8 cellular contexts compared by ENCODE assay signal in genomic region chrX:15564981-15565579, GRCh38. TPM values are rescaled to one million over a fixed set of nuclear protein-coding genes. Genes with fewer than 3 reads are reported as not detected.
A peak's percentile ranks its signal among the peaks of the same experiment; 100 is the strongest.
DNase-seq lines count a peak whose midpoint lies in the region; ATAC-seq and TF ChIP-seq lines count a peak whose summit lies in the region.

No MANE protein-coding gene starts in this region.

- H3K36me3 Mint-ChIP-seq in neural crest cell (ENCODE audit: low read depth), result no peaks in the 10 kb centered on the region
- H3K36me3 Mint-ChIP-seq in activated T-helper 1 cell treated with anti-CD3 and anti-CD28 coated beads, Interleukin-12 subunit alpha, Interleukin-12 subunit beta, Interleukin-2, Interleukin-4 antibody, amounts not matched to agents 30 ng/mL and 10 ng/mL and 1 ng/mL, durations not matched to agents 14 hours and 24 hours and 36 hours (ENCODE audit: low read depth), result no peaks in the 10 kb centered on the region

- no peak overlapping the region for H3K4me3 ChIP-seq in fibroblast of mammary gland (ENCODE audit: control insufficient read depth, low read depth, low read length)

- no peaks in the 10 kb centered on the region for H3K9me3 Mint-ChIP-seq in neural crest cell
- no peaks in the 10 kb centered on the region for H3K9me3 Mint-ChIP-seq in activated T-helper 1 cell treated with anti-CD3 and anti-CD28 coated beads, Interleukin-12 subunit alpha, Interleukin-12 subunit beta, Interleukin-2, Interleukin-4 antibody, amounts not matched to agents 30 ng/mL and 10 ng/mL and 1 ng/mL, durations not matched to agents 14 hours and 24 hours and 36 hours

- intact Hi-C loops in activated T-helper 1 cell treated with anti-CD3 and anti-CD28 coated beads, Interleukin-12 subunit alpha, Interleukin-12 subunit beta, Interleukin-2, Interleukin-4 antibody, amounts not matched to agents 30 ng/mL and 10 ng/mL and 1 ng/mL, durations not matched to agents 14 hours and 24 hours and 36 hours (cut with micrococcal nuclease), result loop anchor here (1.0 kb wide), 3 partner anchors 68 to 216 kb away; no protein-coding TSS in a partner anchor

- H3K4me3 Mint-ChIP-seq in neural crest cell, result no peak overlapping the region
- H3K4me3 Mint-ChIP-seq in activated T-helper 1 cell treated with anti-CD3 and anti-CD28 coated beads, Interleukin-12 subunit alpha, Interleukin-12 subunit beta, Interleukin-2, Interleukin-4 antibody, amounts not matched to agents 30 ng/mL and 10 ng/mL and 1 ng/mL, durations not matched to agents 14 hours and 24 hours and 36 hours, result no peak overlapping the region

- H3K27ac Mint-ChIP-seq in neural crest cell (ENCODE audit: unreplicated experiment), result peak overlapping the region; percentile 70
- H3K27ac Mint-ChIP-seq in activated T-helper 1 cell treated with anti-CD3 and anti-CD28 coated beads, Interleukin-12 subunit alpha, Interleukin-12 subunit beta, Interleukin-2, Interleukin-4 antibody, amounts not matched to agents 30 ng/mL and 10 ng/mL and 1 ng/mL, durations not matched to agents 14 hours and 24 hours and 36 hours, result no peak overlapping the region

- DNase-seq in GM10266 (ENCODE audit: extremely low spot score) (peak; percentile 15), NCI-H2227 treated with DMSO at 0.1 percent for 48 hours (lab: John Stamatoyannopoulos, UW) (peak; percentile 8), fibroblast of mammary gland (ENCODE audit: low read depth) (peak; percentile 71), neural crest cell (ENCODE audit: low read depth, low spot score) (peak; percentile 28)
- peak; percentile 0 for DNase-seq in activated CD4-positive, alpha-beta T cell treated with anti-CD3 and anti-CD28 coated beads, Interleukin-2, amount 50 U/mL, for 1 hour
- DNase-seq in activated T-helper 1 cell treated with anti-CD3 and anti-CD28 coated beads, Interleukin-12 subunit alpha, Interleukin-12 subunit beta, Interleukin-2, Interleukin-4 antibody, amounts not matched to agents 30 ng/mL and 10 ng/mL and 1 ng/mL, durations not matched to agents 14 hours and 24 hours and 36 hours (ENCODE audit: low spot score), result no peak

- peaks cover 31% of the 10 kb centered on the region for H3K4me1 Mint-ChIP-seq in neural crest cell
- no peaks in the 10 kb centered on the region for H3K4me1 Mint-ChIP-seq in activated T-helper 1 cell treated with anti-CD3 and anti-CD28 coated beads, Interleukin-12 subunit alpha, Interleukin-12 subunit beta, Interleukin-2, Interleukin-4 antibody, amounts not matched to agents 30 ng/mL and 10 ng/mL and 1 ng/mL, durations not matched to agents 14 hours and 24 hours and 36 hours (ENCODE audit: low read depth)

- H3K27me3 Mint-ChIP-seq in neural crest cell (ENCODE audit: low read depth), result no peaks in the 10 kb centered on the region
- H3K27me3 Mint-ChIP-seq in activated T-helper 1 cell treated with anti-CD3 and anti-CD28 coated beads, Interleukin-12 subunit alpha, Interleukin-12 subunit beta, Interleukin-2, Interleukin-4 antibody, amounts not matched to agents 30 ng/mL and 10 ng/mL and 1 ng/mL, durations not matched to agents 14 hours and 24 hours and 36 hours (ENCODE audit: insufficient read depth), result peaks cover 4% of the 10 kb centered on the region

- TF ChIP-seq CTCF in GM10266 (IDR thresholded peaks at IDR 0.05; ENCODE audit: control insufficient read depth, insufficient read depth, low read depth, missing control alignments), result peak; percentile 60
- peak; percentile 58 for TF ChIP-seq CTCF in fibroblast of mammary gland (conservative IDR thresholded peaks at IDR 0.05; ENCODE audit: control insufficient read depth, insufficient read depth, low read depth, low read length)
- TF ChIP-seq CTCF in neural crest cell (conservative IDR thresholded peaks at IDR 0.05), result peak; percentile 78

- peak; percentile 64 for ATAC-seq in HG02798 (IDR thresholded peaks at IDR 0.05; ENCODE audit: poor library complexity, unreplicated experiment)
- no peak for ATAC-seq in HG03469 (IDR thresholded peaks at IDR 0.05; ENCODE audit: unreplicated experiment)

RNA-seq across cellular contexts. Expression of gene ACE2, which starts 35.7 kb away (rescaled TPM):
- total RNA-seq in neural crest cell, result not detected in 2 replicates
- total RNA-seq in activated T-helper 1 cell treated with anti-CD3 and anti-CD28 coated beads, Interleukin-12 subunit alpha, Interleukin-12 subunit beta, Interleukin-2, Interleukin-4 antibody, amounts not matched to agents 30 ng/mL and 10 ng/mL and 1 ng/mL, durations not matched to agents 14 hours and 24 hours and 36 hours, result 0.10 TPM in 1 of 2 replicates, not detected in the other
